Comparison of ENCODE assay signal across 29 cellular contexts in genomic region chr3:119778176-119778575, GRCh38. TPM values are rescaled to one million over a fixed set of nuclear protein-coding genes. Genes with fewer than 3 reads are reported as not detected.
"Had no signal": no experiment of that assay in that cellular context is flagged by ENCODE, and none has a peak within 500 bp of the region (broad histone marks: within the 10 kb centered on the region; RNA-seq: fewer than 3 reads in every experiment).

No MANE protein-coding gene starts in this region.

- ATAC-seq: natural killer cell; psoas muscle; right cardiac atrium; right lobe of liver; stimulated activated effector memory CD8-positive, alpha-beta T cell treated with anti-CD3 and anti-CD28 coated beads, Interleukin-12 subunit alpha, Interleukin-12 subunit beta, amount 100 ng/mL, for 72 hours; stimulated activated naive B cell treated with anti-CD40 and anti-IgM and Interleukin-4, amounts not matched to agents 10 μg/mL and 1 μg/mL and 100 μg/mL, for 72 hours had no signal

- H3K4me1 ChIP-seq: neural progenitor cell, parathyroid adenoma, psoas muscle, sigmoid colon, stomach, thyroid gland, tibial nerve, upper lobe of left lung, vagina had no signal

- H3K27me3 ChIP-seq: neural progenitor cell, ovary, right lobe of liver, sigmoid colon, stomach, thyroid gland, tibial nerve, upper lobe of left lung, vagina had no signal

- H3K36me3 ChIP-seq: neural progenitor cell, ovary, right lobe of liver, sigmoid colon, stomach, thoracic aorta, thyroid gland, tibial nerve, upper lobe of left lung, vagina had no signal

- H3K36me3 Mint-ChIP-seq: natural killer cell; stimulated activated effector memory CD8-positive, alpha-beta T cell treated with anti-CD3 and anti-CD28 coated beads, Interleukin-12 subunit alpha, Interleukin-12 subunit beta, amount 100 ng/mL, for 72 hours; stimulated activated naive B cell treated with anti-CD40 and anti-IgM and Interleukin-4, amounts not matched to agents 10 μg/mL and 1 μg/mL and 100 μg/mL, for 72 hours had no signal

- H3K27ac ChIP-seq: neural progenitor cell, ovary, parathyroid adenoma, psoas muscle, right lobe of liver, sigmoid colon, stomach, thoracic aorta, thyroid gland, tibial nerve, upper lobe of left lung, vagina had no signal

- H3K9me3 ChIP-seq: ovary, psoas muscle, right lobe of liver, sigmoid colon, thyroid gland, vagina had no signal

- H3K9ac ChIP-seq: neural progenitor cell, parathyroid adenoma had no signal

- DNase-seq: natural killer cell; occipital lobe; ovary; posterior cingulate gyrus; psoas muscle; right lobe of liver; sigmoid colon; small intestine; stimulated activated CD4-positive, alpha-beta T cell treated with anti-CD3 and anti-CD28 coated beads, Interleukin-15, amount 100 ng/mL, for 24 hours; stimulated activated CD4-positive, alpha-beta T cell treated with anti-CD3 and anti-CD28 coated beads, Interleukin-2, amount 100 ng/mL, for 24 hours; stimulated activated CD4-positive, alpha-beta T cell treated with anti-CD3 and anti-CD28 coated beads, Interleukin-2, amount 100 ng/mL, for 48 hours; stimulated activated CD4-positive, alpha-beta T cell treated with anti-CD3 and anti-CD28 coated beads, Interleukin-4, amount 100 ng/mL, for 24 hours; stimulated activated naive B cell treated with anti-CD40 and anti-IgM and Interleukin-4, amounts not matched to agents 10 μg/mL and 1 μg/mL and 100 μg/mL, for 72 hours; stimulated activated naive CD4-positive, alpha-beta T cell treated with Interleukin-2 at 50 U/mL for 16 hours; stomach; thyroid gland; trophoblast cell; upper lobe of left lung had no signal

- H3K4me1 Mint-ChIP-seq: natural killer cell, neural progenitor cell had no signal

- H3K4me3 Mint-ChIP-seq: natural killer cell; nephron; neural progenitor cell; stimulated activated effector memory CD8-positive, alpha-beta T cell treated with anti-CD3 and anti-CD28 coated beads, Interleukin-12 subunit alpha, Interleukin-12 subunit beta, amount 100 ng/mL, for 72 hours; stimulated activated naive B cell treated with anti-CD40 and anti-IgM and Interleukin-4, amounts not matched to agents 10 μg/mL and 1 μg/mL and 100 μg/mL, for 72 hours; stimulated activated naive CD8-positive, alpha-beta T cell treated with anti-CD3 and anti-CD28 coated beads, Interleukin-15, Interleukin-2, amounts not matched to agents 100 ng/mL and 50 ng/mL, for 24 hours had no signal

- H3K79me2 ChIP-seq: parathyroid adenoma had no signal

- H3K4me3 ChIP-seq: neural progenitor cell, ovary, psoas muscle, right lobe of liver, sigmoid colon, stomach, thoracic aorta, thyroid gland, tibial nerve, upper lobe of left lung, vagina had no signal

- H3K4me2 ChIP-seq: neural progenitor cell had no signal

- H3K27ac Mint-ChIP-seq: natural killer cell; nephron; neural progenitor cell; progenitor cell of endocrine pancreas; stimulated activated effector memory CD8-positive, alpha-beta T cell treated with anti-CD3 and anti-CD28 coated beads, Interleukin-12 subunit alpha, Interleukin-12 subunit beta, amount 100 ng/mL, for 72 hours; stimulated activated naive B cell treated with anti-CD40 and anti-IgM and Interleukin-4, amounts not matched to agents 10 μg/mL and 1 μg/mL and 100 μg/mL, for 72 hours; stimulated activated naive CD8-positive, alpha-beta T cell treated with anti-CD3 and anti-CD28 coated beads, Interleukin-15, Interleukin-2, amounts not matched to agents 100 ng/mL and 50 ng/mL, for 24 hours had no signal

- H3K27me3 Mint-ChIP-seq: progenitor cell of endocrine pancreas; stimulated activated naive B cell treated with anti-CD40 and anti-IgM and Interleukin-4, amounts not matched to agents 10 μg/mL and 1 μg/mL and 100 μg/mL, for 72 hours; stimulated activated naive CD8-positive, alpha-beta T cell treated with anti-CD3 and anti-CD28 coated beads, Interleukin-15, Interleukin-2, amounts not matched to agents 100 ng/mL and 50 ng/mL, for 24 hours had no signal

- FAIRE-seq: small intestine, urothelium cell line had no signal

- H2AFZ ChIP-seq: neural progenitor cell, parathyroid adenoma had no signal

RNA-seq across cellular contexts. Expression of gene NR1I2, which starts 3.7 kb away (rescaled TPM):
- total RNA-seq: psoas muscle, thoracic aorta, vagina had no signal
